ENCODE assay signal across 27 cellular contexts in the genomic region with DNA sequence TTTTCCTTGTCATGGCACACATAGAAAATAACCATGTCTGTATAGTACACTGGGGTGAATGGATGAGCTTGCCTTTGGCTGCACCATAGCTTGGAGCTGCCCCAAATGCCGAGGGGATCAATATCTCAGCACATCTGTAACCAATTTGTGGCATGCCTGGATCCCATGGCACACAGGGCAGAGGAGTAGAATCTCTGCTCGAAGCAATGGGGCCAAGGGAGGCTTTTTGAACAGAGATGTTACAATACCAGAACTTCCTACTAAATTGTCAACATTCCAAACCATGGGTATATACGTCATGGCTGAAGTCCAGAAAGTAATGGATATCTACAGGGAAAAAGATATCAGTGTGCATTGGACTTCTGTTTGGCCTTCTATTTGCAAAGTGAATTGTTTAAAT. TPM values are rescaled to one million over a fixed set of nuclear protein-coding genes. Genes with fewer than 3 reads are reported as not detected.
"Had no signal": no experiment of that assay in that cellular context is flagged by ENCODE, and none has a peak within 500 bp of the region (broad histone marks: within the 10 kb centered on the region; RNA-seq: fewer than 3 reads in every experiment).

No MANE protein-coding gene starts in this region.

- H3K4me3 Mint-ChIP-seq: activated CD4-positive, alpha-beta T cell treated with anti-CD3 and anti-CD28 coated beads, Interleukin-2, amount 10 ng/mL, durations not matched to agents 24 days and 14 days; activated CD8-positive, alpha-beta memory T cell treated with anti-CD3 and anti-CD28 coated beads, Interleukin-2, amount 10 ng/mL, durations not matched to agents 7 days and 5 days; activated naive CD8-positive, alpha-beta T cell treated with anti-CD3 and anti-CD28 coated beads, Interleukin-2, amount 50 U/mL, for 24 hours; activated T-cell treated with anti-CD3 and anti-CD28 coated beads, Interleukin-2, amount 50 U/mL, for 24 hours; activated T-helper 1 cell treated with anti-CD3 and anti-CD28 coated beads, Interleukin-12 subunit alpha, Interleukin-12 subunit beta, Interleukin-2, Interleukin-4 antibody, amounts not matched to agents 30 ng/mL and 10 ng/mL and 1 ng/mL, durations not matched to agents 14 hours and 24 hours and 36 hours; brain; central memory CD8-positive, alpha-beta T cell; IgD-negative memory B cell; T-helper 1 cell treated with Interleukin-12 subunit alpha and Interleukin-12 subunit beta and Interleukin-4 antibody, amounts not matched to agents 30 μg/mL and 1 μg/mL, for 36 hours; WTC11 had no signal

- H3K9me3 Mint-ChIP-seq: activated naive CD8-positive, alpha-beta T cell treated with anti-CD3 and anti-CD28 coated beads, Interleukin-2, amount 50 U/mL, for 24 hours; activated T-cell treated with anti-CD3 and anti-CD28 coated beads, Interleukin-2, amount 50 U/mL, for 24 hours; brain; central memory CD8-positive, alpha-beta T cell had no signal

- H3K4me1 Mint-ChIP-seq: activated naive CD8-positive, alpha-beta T cell treated with anti-CD3 and anti-CD28 coated beads, Interleukin-2, amount 50 U/mL, for 24 hours; brain; central memory CD8-positive, alpha-beta T cell; IgD-negative memory B cell had no signal

- H3K27me3 Mint-ChIP-seq: activated naive CD8-positive, alpha-beta T cell treated with anti-CD3 and anti-CD28 coated beads, Interleukin-2, amount 50 U/mL, for 24 hours; activated T-cell treated with anti-CD3 and anti-CD28 coated beads, Interleukin-2, amount 50 U/mL, for 24 hours; central memory CD8-positive, alpha-beta T cell had no signal

- DNase-seq: activated CD4-positive, alpha-beta T cell treated with anti-CD3 and anti-CD28 coated beads for 1 hour; activated CD4-positive, alpha-beta T cell treated with anti-CD3 and anti-CD28 coated beads, Interleukin-2, amount 10 ng/mL, durations not matched to agents 24 days and 14 days; activated CD4-positive, alpha-beta T cell treated with anti-CD3 and anti-CD28 coated beads, Interleukin-2, amount 50 U/mL, for 48 hours; activated CD8-positive, alpha-beta memory T cell treated with anti-CD3 and anti-CD28 coated beads, Interleukin-2, amount 10 ng/mL, durations not matched to agents 7 days and 5 days; activated effector memory CD4-positive, alpha-beta T cell treated with anti-CD3 and anti-CD28 coated beads, Interleukin-2, amount 50 U/mL, for 16 hours; activated naive CD4-positive, alpha-beta T cell treated with Interleukin-2 at 50 U/mL for 16 hours; activated naive CD8-positive, alpha-beta T cell treated with anti-CD3 and anti-CD28 coated beads, Interleukin-2, amount 50 U/mL, for 24 hours; activated T-cell treated with anti-CD3 and anti-CD28 coated beads, Interleukin-2, amount 50 U/mL, for 24 hours; amygdala; KG1; NCI-H1092; NCI-H1417; NCI-H1930; NCI-H2227 treated with DMSO at 0.1 percent for 48 hours; NCI-H446 treated with DMSO at 0.1 percent for 48 hours; NCI-H524 treated with DMSO at 0.1 percent for 48 hours; NCI-H748 treated with DMSO at 0.1 percent for 48 hours; SIG-M5 had no signal

- H3K27ac Mint-ChIP-seq: activated CD4-positive, alpha-beta T cell treated with anti-CD3 and anti-CD28 coated beads, Interleukin-2, amount 10 ng/mL, durations not matched to agents 24 days and 14 days; activated CD8-positive, alpha-beta memory T cell treated with anti-CD3 and anti-CD28 coated beads, Interleukin-2, amount 10 ng/mL, durations not matched to agents 7 days and 5 days; activated naive CD4-positive, alpha-beta T cell treated with anti-CD3 and anti-CD28 coated beads, Interleukin-2, amount 50 U/mL, for 72 hours; activated naive CD8-positive, alpha-beta T cell treated with anti-CD3 and anti-CD28 coated beads, Interleukin-2, amount 50 U/mL, for 24 hours; activated T-cell treated with anti-CD3 and anti-CD28 coated beads, Interleukin-2, amount 50 U/mL, for 24 hours; activated T-helper 1 cell treated with anti-CD3 and anti-CD28 coated beads, Interleukin-12 subunit alpha, Interleukin-12 subunit beta, Interleukin-2, Interleukin-4 antibody, amounts not matched to agents 30 ng/mL and 10 ng/mL and 1 ng/mL, durations not matched to agents 14 hours and 24 hours and 36 hours; brain; IgD-negative memory B cell; T-helper 1 cell treated with Interleukin-12 subunit alpha and Interleukin-12 subunit beta and Interleukin-4 antibody, amounts not matched to agents 30 μg/mL and 1 μg/mL, for 36 hours; WTC11 had no signal

- H3K36me3 Mint-ChIP-seq: activated naive CD4-positive, alpha-beta T cell treated with anti-CD3 and anti-CD28 coated beads, Interleukin-2, amount 50 U/mL, for 72 hours; brain; IgD-negative memory B cell; WTC11 had no signal

RNA-seq across cellular contexts. Expression of gene ESM1, which starts 39.1 kb away (rescaled TPM):
- total RNA-seq: activated CD4-positive, alpha-beta T cell treated with anti-CD3 and anti-CD28 coated beads, Interleukin-2, amount 10 ng/mL, durations not matched to agents 24 days and 14 days; activated naive CD4-positive, alpha-beta T cell treated with anti-CD3 and anti-CD28 coated beads, Interleukin-2, amount 50 U/mL, for 72 hours; activated T-helper 1 cell treated with anti-CD3 and anti-CD28 coated beads, Interleukin-12 subunit alpha, Interleukin-12 subunit beta, Interleukin-2, Interleukin-4 antibody, amounts not matched to agents 30 ng/mL and 10 ng/mL and 1 ng/mL, durations not matched to agents 14 hours and 24 hours and 36 hours; MCF 10A; OCI-LY7; WTC11 had no signal
